In genomic region chr7:151431281-151431767, GRCh38 we compare ENCODE assay signal across 23 cellular contexts. TPM values are rescaled to one million over a fixed set of nuclear protein-coding genes. Genes with fewer than 3 reads are reported as not detected.
"Had no signal": no experiment of that assay in that cellular context is flagged by ENCODE, and none has a peak within 500 bp of the region (broad histone marks: within the 10 kb centered on the region; RNA-seq: fewer than 3 reads in every experiment).

No MANE protein-coding gene starts in this region.

- H3K27ac Mint-ChIP-seq: activated naive CD8-positive, alpha-beta T cell treated with anti-CD3 and anti-CD28 coated beads, Interleukin-2, amount 10 ng/mL, durations not matched to agents 7 days and 5 days; immature natural killer cell; memory B cell; naive B cell; WTC11 had no signal

- H3K9me3 ChIP-seq: esophagus squamous epithelium, heart right ventricle, left ventricle myocardium inferior, mucosa of descending colon, tibial artery had no signal

- DNase-seq: activated CD4-positive, alpha-beta T cell treated with anti-CD3 and anti-CD28 coated beads for 48 hours; activated CD8-positive, alpha-beta memory T cell treated with anti-CD3 and anti-CD28 coated beads, Interleukin-2, amount 50 U/mL, for 4 hours; activated gamma-delta T cell; activated naive CD8-positive, alpha-beta T cell treated with anti-CD3 and anti-CD28 coated beads, Interleukin-2, amount 10 ng/mL, durations not matched to agents 7 days and 5 days; activated T-cell treated with anti-CD3 and anti-CD28 coated beads, Interleukin-2, amount 50 U/mL, for 48 hours; amygdala; dermis blood vessel endothelial cell; effector memory CD4-positive, alpha-beta T cell; esophagus squamous epithelium; heart right ventricle; immature natural killer cell; kidney glomerular epithelial cell; left ventricle myocardium inferior; mucosa of descending colon; naive B cell; stimulated activated CD4-positive, alpha-beta T cell treated with anti-CD3 and anti-CD28 coated beads, Interleukin-2, amount 100 ng/mL, for 24 hours; stimulated activated naive CD4-positive, alpha-beta T cell treated with Interleukin-2 at 50 U/mL for 16 hours; tibial artery had no signal

- H3K27ac ChIP-seq: heart right ventricle, left ventricle myocardium inferior, tibial artery had no signal

- H3K4me3 ChIP-seq: esophagus squamous epithelium, heart right ventricle, left ventricle myocardium inferior, mucosa of descending colon, tibial artery had no signal

- H3K27me3 ChIP-seq: tibial artery had no signal

- H3K4me3 Mint-ChIP-seq: activated naive CD8-positive, alpha-beta T cell treated with anti-CD3 and anti-CD28 coated beads, Interleukin-2, amount 10 ng/mL, durations not matched to agents 7 days and 5 days; immature natural killer cell; memory B cell; naive B cell; WTC11 had no signal

- H3K36me3 Mint-ChIP-seq: activated naive CD8-positive, alpha-beta T cell treated with anti-CD3 and anti-CD28 coated beads, Interleukin-2, amount 10 ng/mL, durations not matched to agents 7 days and 5 days; immature natural killer cell; memory B cell; naive B cell; WTC11 had no signal

- H3K9me3 Mint-ChIP-seq: activated naive CD8-positive, alpha-beta T cell treated with anti-CD3 and anti-CD28 coated beads, Interleukin-2, amount 10 ng/mL, durations not matched to agents 7 days and 5 days; immature natural killer cell; memory B cell; naive B cell; WTC11 had no signal

- H3K36me3 ChIP-seq: esophagus squamous epithelium, heart right ventricle, left ventricle myocardium inferior, tibial artery had no signal

RNA-seq across cellular contexts. Expression of gene CRYGN, which starts 8.6 kb away (rescaled TPM):
- total RNA-seq: cardiac septum; dermis blood vessel endothelial cell; endothelial cell of umbilical vein; T-helper 2 cell treated with Interferon-gamma antibody and Interleukin-4, amounts not matched to agents 100 ng/mL and 5 ng/mL, for 36 hours had no signal
- polyA plus RNA-seq: endothelial cell of umbilical vein, immature natural killer cell had no signal

RNA-seq across cellular contexts. Expression of gene WDR86, which starts 21.5 kb away (rescaled TPM):
- total RNA-seq: cardiac septum; dermis blood vessel endothelial cell; endothelial cell of umbilical vein; T-helper 2 cell treated with Interferon-gamma antibody and Interleukin-4, amounts not matched to agents 100 ng/mL and 5 ng/mL, for 36 hours had no signal
- polyA plus RNA-seq: endothelial cell of umbilical vein had no signal
